Comparison of ENCODE assay signal across 17 cellular contexts in genomic region chr6:100088009-100088408, GRCh38.
DNase-seq lines count a peak whose midpoint lies in the region; ATAC-seq and TF ChIP-seq lines count a peak whose summit lies in the region.
"Had no signal": no experiment of that assay in that cellular context is flagged by ENCODE, and none has a peak within 500 bp of the region (broad histone marks: within the 10 kb centered on the region; RNA-seq: fewer than 3 reads in every experiment).

No MANE protein-coding gene starts in this region.

- in situ Hi-C loops in Caki2 (cut with HindIII; ENCODE audit: low pct_unique_long_range_greater_than_20kb, low sequenced_read_pairs): no loop called here

- POLR2A ChIA-PET in activated CD4-positive, alpha-beta memory T cell treated with anti-CD3 and anti-CD28 coated beads, Interleukin-2, amount 10 ng/mL, durations not matched to agents 7 days and 5 days (lab: Charles Lee): no interaction called here

- H3K36me3 Mint-ChIP-seq in osteocyte (ENCODE audit: unreplicated experiment): no peaks in the 10 kb centered on the region
- H3K36me3 Mint-ChIP-seq in activated CD4-positive, alpha-beta memory T cell treated with anti-CD3 and anti-CD28 coated beads, Interleukin-2, amount 10 ng/mL, durations not matched to agents 7 days and 5 days (ENCODE audit: low read depth): no peaks in the 10 kb centered on the region
- H3K36me3 Mint-ChIP-seq: activated CD4-positive, alpha-beta memory T cell treated with anti-CD3 and anti-CD28 coated beads for 36 hours; CD4-positive, CD25-positive, alpha-beta regulatory T cell; stimulated activated naive B cell treated with anti-CD40 and anti-IgM and Interleukin-4, amounts not matched to agents 10 μg/mL and 1 μg/mL and 100 μg/mL, for 72 hours had no signal

- peaks cover 5% of the 10 kb centered on the region for H3K4me1 Mint-ChIP-seq in osteocyte (ENCODE audit: unreplicated experiment)
- H3K4me1 Mint-ChIP-seq in activated CD4-positive, alpha-beta memory T cell treated with anti-CD3 and anti-CD28 coated beads, Interleukin-2, amount 10 ng/mL, durations not matched to agents 7 days and 5 days: no peaks in the 10 kb centered on the region
- H3K4me1 Mint-ChIP-seq: CD4-positive, CD25-positive, alpha-beta regulatory T cell; stimulated activated naive B cell treated with anti-CD40 and anti-IgM and Interleukin-4, amounts not matched to agents 10 μg/mL and 1 μg/mL and 100 μg/mL, for 72 hours had no signal

- DNase-seq in Caki2 (ENCODE audit: low read depth): peak; percentile 8
- DNase-seq in M059J (ENCODE audit: low read depth): peak; percentile 78
- peak; percentile 41 for DNase-seq in epidermal melanocyte (ENCODE audit: insufficient read length, low spot score)
- DNase-seq in osteocyte (ENCODE audit: extremely low spot score, unreplicated experiment): no peak
- DNase-seq in SIG-M5 treated with dmso at 0.1 percent for 504 hours (lab: John Stamatoyannopoulos, UW; ENCODE audit: unreplicated experiment): no peak
- no peak for DNase-seq in activated CD4-positive, alpha-beta memory T cell treated with anti-CD3 and anti-CD28 coated beads, Interleukin-2, amount 10 ng/mL, durations not matched to agents 7 days and 5 days
- no peak for DNase-seq in stimulated activated CD4-positive, alpha-beta T cell treated with anti-CD3 and anti-CD28 coated beads, Interleukin-4, amount 100 ng/mL, for 4 hours
- DNase-seq: activated CD4-positive, alpha-beta memory T cell treated with anti-CD3 and anti-CD28 coated beads for 36 hours; activated effector memory CD4-positive, alpha-beta T cell treated with anti-CD3 and anti-CD28 coated beads, Interleukin-2, amount 50 U/mL, for 16 hours; CD4-positive, CD25-positive, alpha-beta regulatory T cell; NCI-H1092 treated with DMSO at 0.1 percent for 48 hours; NCI-H510A treated with DMSO at 0.1 percent for 48 hours; RPMI8226; stimulated activated CD4-positive, alpha-beta T cell treated with anti-CD3 and anti-CD28 coated beads, Interleukin-4, amount 100 ng/mL, for 1 hour; stimulated activated naive B cell treated with anti-CD40 and anti-IgM and Interleukin-4, amounts not matched to agents 10 μg/mL and 1 μg/mL and 100 μg/mL, for 72 hours had no signal

- no peak overlapping the region for H3K4me3 Mint-ChIP-seq in osteocyte (ENCODE audit: unreplicated experiment)
- H3K4me3 Mint-ChIP-seq in activated CD4-positive, alpha-beta memory T cell treated with anti-CD3 and anti-CD28 coated beads, Interleukin-2, amount 10 ng/mL, durations not matched to agents 7 days and 5 days: no peak overlapping the region
- H3K4me3 Mint-ChIP-seq: activated CD4-positive, alpha-beta memory T cell treated with anti-CD3 and anti-CD28 coated beads for 36 hours; CD4-positive, CD25-positive, alpha-beta regulatory T cell; stimulated activated naive B cell treated with anti-CD40 and anti-IgM and Interleukin-4, amounts not matched to agents 10 μg/mL and 1 μg/mL and 100 μg/mL, for 72 hours had no signal

- H3K27ac Mint-ChIP-seq in osteocyte (ENCODE audit: unreplicated experiment): peak overlapping the region; percentile 66
- no peak overlapping the region for H3K27ac Mint-ChIP-seq in activated CD4-positive, alpha-beta memory T cell treated with anti-CD3 and anti-CD28 coated beads, Interleukin-2, amount 10 ng/mL, durations not matched to agents 7 days and 5 days
- H3K27ac Mint-ChIP-seq: activated CD4-positive, alpha-beta memory T cell treated with anti-CD3 and anti-CD28 coated beads for 36 hours; CD4-positive, CD25-positive, alpha-beta regulatory T cell; progenitor cell of endocrine pancreas; stimulated activated naive B cell treated with anti-CD40 and anti-IgM and Interleukin-4, amounts not matched to agents 10 μg/mL and 1 μg/mL and 100 μg/mL, for 72 hours had no signal

- H3K27me3 Mint-ChIP-seq in osteocyte (ENCODE audit: unreplicated experiment): peaks cover 10% of the 10 kb centered on the region
- H3K27me3 Mint-ChIP-seq in activated CD4-positive, alpha-beta memory T cell treated with anti-CD3 and anti-CD28 coated beads, Interleukin-2, amount 10 ng/mL, durations not matched to agents 7 days and 5 days: peaks cover 8% of the 10 kb centered on the region
- H3K27me3 Mint-ChIP-seq: activated CD4-positive, alpha-beta memory T cell treated with anti-CD3 and anti-CD28 coated beads for 36 hours; progenitor cell of endocrine pancreas had no signal

- no peak for TF ChIP-seq CTCF in osteocyte (IDR thresholded peaks at IDR 0.05)

- ATAC-seq in HG03135 (IDR thresholded peaks at IDR 0.05; ENCODE audit: unreplicated experiment): no peak
- ATAC-seq: stimulated activated naive B cell treated with anti-CD40 and anti-IgM and Interleukin-4, amounts not matched to agents 10 μg/mL and 1 μg/mL and 100 μg/mL, for 72 hours had no signal

- CTCF ChIA-PET in activated CD4-positive, alpha-beta memory T cell treated with anti-CD3 and anti-CD28 coated beads, Interleukin-2, amount 10 ng/mL, durations not matched to agents 7 days and 5 days (lab: Charles Lee): interaction anchor here (1.3 kb wide), 1 partner anchor 12 kb away, joined by 3 read pairs; no protein-coding TSS in a partner anchor

- no peaks in the 10 kb centered on the region for H3K9me3 Mint-ChIP-seq in osteocyte (ENCODE audit: unreplicated experiment)
- no peaks in the 10 kb centered on the region for H3K9me3 Mint-ChIP-seq in activated CD4-positive, alpha-beta memory T cell treated with anti-CD3 and anti-CD28 coated beads, Interleukin-2, amount 10 ng/mL, durations not matched to agents 7 days and 5 days
- H3K9me3 Mint-ChIP-seq: activated CD4-positive, alpha-beta memory T cell treated with anti-CD3 and anti-CD28 coated beads for 36 hours; stimulated activated naive B cell treated with anti-CD40 and anti-IgM and Interleukin-4, amounts not matched to agents 10 μg/mL and 1 μg/mL and 100 μg/mL, for 72 hours had no signal

Comparison
In these comparisons a context has a peak if more than half of its experiments do, and no peak if none do; other contexts are left out.
1. DNase-seq: peak in Caki2 (single experiment), M059J (single experiment) and epidermal melanocyte (single experiment); none in osteocyte (single experiment), SIG-M5 treated with dmso at 0.1 percent for 504 hours (single experiment), activated CD4-positive, alpha-beta memory T cell treated with anti-CD3 and anti-CD28 coated beads, Interleukin-2, amount 10 ng/mL, durations not matched to agents 7 days and 5 days (single experiment) and stimulated activated CD4-positive, alpha-beta T cell treated with anti-CD3 and anti-CD28 coated beads, Interleukin-4, amount 100 ng/mL, for 4 hours (0 of 2).